In genomic region chr1:173714759-173715537, GRCh38 we compare ENCODE assay signal across 8 cellular contexts. TPM values are rescaled to one million over a fixed set of nuclear protein-coding genes. Genes with fewer than 3 reads are reported as not detected.
DNase-seq lines count a peak whose midpoint lies in the region; ATAC-seq, FAIRE-seq and TF ChIP-seq lines count a peak whose summit lies in the region.

TSS of gene KLHL20 (plus strand) at chr1:173714981. CDS start at chr1:173716044, 1,063 bp downstream.

- H3K4me3 ChIP-seq in adrenal gland (peak within 1 kb of the TSS; percentile 31 to 86 (median 58)), upper lobe of right lung (peak within 1 kb of the TSS; percentile 88)

- peak; percentile 88 for FAIRE-seq in GM12892 (lab: Jason Lieb, UNC)

- H3K4me1 ChIP-seq in adrenal gland (replicated peaks in 1 of 2) (peaks cover 11 to 29% of the 10 kb centered on the region in 2 donors), upper lobe of right lung (peaks cover 28% of the 10 kb centered on the region)

- 0 to 1% (median 0%) methylated on average over 25 to 43 of the region's 43 CpGs for WGBS in adrenal gland, 4 donors

- DNase-seq in GM12892 (ENCODE audit: insufficient read length) (peak; percentile 54), NCI-H146 (lab: John Stamatoyannopoulos, UW) (peak; percentile 89), T-helper 1 cell (peak; percentile 66 to 93 (median 80)), adrenal gland (peak; percentile 82 to 91 (median 86)), left cardiac atrium (peak; percentile 82), posterior vena cava (ENCODE audit: low spot score) (peak; percentile 93), upper lobe of right lung (peak; percentile 88)

- peak; percentile 95 for TF ChIP-seq POLR2A in GM12892 (IDR thresholded peaks at IDR 0.05; ENCODE audit: low read depth, low read length)
- peak; percentile 70 to 91 for TF ChIP-seq POLR2A in adrenal gland (IDR thresholded peaks at IDR 0.05)

- peaks cover 5% of the 10 kb centered on the region for H3K27me3 ChIP-seq in adrenal gland
- peaks cover 12% of the 10 kb centered on the region for H3K27me3 ChIP-seq in upper lobe of right lung

- H3K36me3 ChIP-seq in adrenal gland (replicated peaks in 1 of 2) (no peaks in the 10 kb centered on the region), upper lobe of right lung (peaks cover 6% of the 10 kb centered on the region)

- no peaks in the 10 kb centered on the region for H3K9me3 ChIP-seq in adrenal gland (replicated peaks in 1 of 3)
- H3K9me3 ChIP-seq in upper lobe of right lung, result no peaks in the 10 kb centered on the region

- ATAC-seq in HG02852 (IDR thresholded peaks at IDR 0.05; ENCODE audit: unreplicated experiment) (peak; percentile 94), left cardiac atrium (peak; percentile 97 to 99), upper lobe of right lung (peak; percentile 99)

- intact Hi-C loops in adrenal gland (cut with DNase I), result no loop called here
- intact Hi-C loops in left cardiac atrium (cut with DNase I), result loop anchor here in 1 of 2 donors (2.0 to 5.0 kb wide), 2 partner anchors 238 to 284 kb away; partner anchors contain the start of gene PRDX6
- intact Hi-C loops in posterior vena cava (cut with DNase I), result loop anchor here in 1 of 2 donors (2.0 kb wide), 1 partner anchor 238 kb away; the partner anchor contains the start of gene PRDX6
- intact Hi-C loops in upper lobe of right lung (cut with DNase I), result no loop called here

- H3K27ac ChIP-seq in adrenal gland (peak within 1 kb of the TSS; percentile 67 to 96 (median 89)), upper lobe of right lung (peak within 1 kb of the TSS; percentile 94)

- peak in 3 of 6 experiments; percentile 8 to 24 (median 17) for TF ChIP-seq CTCF in adrenal gland (IDR thresholded peaks at IDR 0.05)
- no peak for TF ChIP-seq CTCF in upper lobe of right lung (IDR thresholded peaks at IDR 0.05)

RNA-seq across cellular contexts. Expression of gene KLHL20, which starts in this region (rescaled TPM):
- polyA plus RNA-seq in GM12892 (2012; ENCODE audit: missing spikeins), result 9.3 TPM
- total RNA-seq in adrenal gland (10 to 100 TPM; 20.0 to 42.5 (median 26.0) TPM), left cardiac atrium (10 to 100 TPM; 17.3 to 19.8 TPM), posterior vena cava (10 to 100 TPM; 25.8 to 27.2 TPM), upper lobe of right lung (31.9 TPM)
- 10 to 100 TPM in 1 of 3 donors, 1 to 10 TPM in 2; 4.6 to 22.4 (median 7.7) TPM for polyA plus RNA-seq in adrenal gland

Comparison
In these comparisons a context has a peak if more than half of its experiments do, and no peak if none do; other contexts are left out.
1. Peak in every context shown above with its lines: DNase-seq, ATAC-seq, H3K4me3 ChIP-seq and H3K27ac ChIP-seq.